ENCODE assay signal across 24 cellular contexts in genomic region chr1:241838831-241839365, GRCh38. TPM values are rescaled to one million over a fixed set of nuclear protein-coding genes. Genes with fewer than 3 reads are reported as not detected.
DNase-seq lines count a peak whose midpoint lies in the region; ATAC-seq and TF ChIP-seq lines count a peak whose summit lies in the region.
"Had no signal": no experiment of that assay in that cellular context is flagged by ENCODE, and none has a peak within 500 bp of the region (broad histone marks: within the 10 kb centered on the region; RNA-seq: fewer than 3 reads in every experiment).

No MANE protein-coding gene starts in this region.

- CTCF ChIA-PET in PC-3 (lab: Charles Lee): interaction anchor here (0.6 kb wide), 1 partner anchor 311 kb away, joined by 4 read pairs; no protein-coding TSS in a partner anchor
- CTCF ChIA-PET in activated CD4-positive, alpha-beta memory T cell treated with anti-CD3 and anti-CD28 coated beads, Interleukin-2, amount 10 ng/mL, durations not matched to agents 7 days and 5 days (lab: Charles Lee): interaction anchor here (0.8 to 1.8 kb wide), 2 partner anchors 198 to 228 kb away, joined by 3 to 6 read pairs; partner anchors contain the start of genes CHML and OPN3

- H2AFZ ChIP-seq in PC-3 (ENCODE audit: low read length) (peak overlapping the region; percentile 56; the same call in 1 of the 2 replicates), trophoblast cell (ENCODE audit: insufficient read depth, low read length, poor library complexity) (no peak overlapping the region)

- peak overlapping the region; percentile 51 for H2BK12ac ChIP-seq in trophoblast cell (ENCODE audit: low read length)

- DNase-seq in PC-3: peak; percentile 65
- peak; percentile 37 to 64 for DNase-seq in trophoblast cell
- DNase-seq in activated CD4-positive, alpha-beta memory T cell treated with anti-CD3 and anti-CD28 coated beads, Interleukin-2, amount 10 ng/mL, durations not matched to agents 7 days and 5 days: no peak
- no peak for DNase-seq in SW 1271 (lab: John Stamatoyannopoulos, UW)
- no peak for DNase-seq in SHP77 treated with DMSO at 0.1 percent for 48 hours (lab: John Stamatoyannopoulos, UW)
- no peak for DNase-seq in anterior cingulate cortex (lab: John Stamatoyannopoulos, UW)
- DNase-seq: activated CD8-positive, alpha-beta T cell treated with anti-CD3 and anti-CD28 coated beads, Interleukin-2, amount 10 ng/mL, durations not matched to agents 7 days and 5 days; Caco-2; gastrocnemius medialis; mesendoderm; natural killer cell; NCI-H1048; NCI-H2029; NK-92 treated with Interleukin-12 subunit alpha and Interleukin-12 subunit beta, amount 100 ng/mL, for 24 hours; posterior cingulate gyrus; stimulated activated CD4-positive, alpha-beta T cell treated with anti-CD3 and anti-CD28 coated beads, Interleukin-4, amount 100 ng/mL, for 1 hour; uterus; WERI-Rb-1 had no signal

- WGBS in trophoblast cell (ENCODE audit: extremely low coverage, insufficient coverage, insufficient read length): no CpG with 5 or more reads among the region's 6 CpGs

- H3K4me3 Mint-ChIP-seq in activated CD4-positive, alpha-beta memory T cell treated with anti-CD3 and anti-CD28 coated beads, Interleukin-2, amount 10 ng/mL, durations not matched to agents 7 days and 5 days: no peak overlapping the region
- H3K4me3 Mint-ChIP-seq: activated CD8-positive, alpha-beta T cell treated with anti-CD3 and anti-CD28 coated beads, Interleukin-2, amount 10 ng/mL, durations not matched to agents 7 days and 5 days; activated naive CD8-positive, alpha-beta T cell; dendritic cell treated with granulocyte-macrophage colony-stimulating factor and Interleukin-4, amounts not matched to agents 40 ng/mL and 50 ng/mL, for 4 days; natural killer cell had no signal

- no peak overlapping the region for H3K4me3 ChIP-seq in PC-3 (ENCODE audit: low read length)
- no peak overlapping the region for H3K4me3 ChIP-seq in trophoblast cell (ENCODE audit: low read depth, low read length)
- H3K4me3 ChIP-seq: gastrocnemius medialis, uterus had no signal

- no peak overlapping the region for H3K9ac ChIP-seq in PC-3 (ENCODE audit: low read length)
- no peak overlapping the region for H3K9ac ChIP-seq in trophoblast cell (ENCODE audit: low read length)

- no peak overlapping the region for H2AK5ac ChIP-seq in trophoblast cell (ENCODE audit: low read length)

- H3K36me3 Mint-ChIP-seq in activated CD4-positive, alpha-beta memory T cell treated with anti-CD3 and anti-CD28 coated beads, Interleukin-2, amount 10 ng/mL, durations not matched to agents 7 days and 5 days (ENCODE audit: low read depth): no peaks in the 10 kb centered on the region
- H3K36me3 Mint-ChIP-seq: activated naive CD8-positive, alpha-beta T cell; natural killer cell had no signal

- POLR2A ChIA-PET in PC-3 (lab: Charles Lee; ENCODE audit: unreplicated experiment): interaction anchor here (0.6 kb wide), 2 partner anchors 11 to 244 kb away, joined by 3 to 4 read pairs; no protein-coding TSS in a partner anchor
- POLR2A ChIA-PET in activated CD4-positive, alpha-beta memory T cell treated with anti-CD3 and anti-CD28 coated beads, Interleukin-2, amount 10 ng/mL, durations not matched to agents 7 days and 5 days (lab: Charles Lee): interaction anchor here (1.5 kb wide), 1 partner anchor 9 kb away, joined by 7 read pairs; the partner anchor contains the start of gene EXO1

- peaks cover 9% of the 10 kb centered on the region for H3K79me1 ChIP-seq in trophoblast cell (ENCODE audit: low read length)

- H4K91ac ChIP-seq in trophoblast cell (ENCODE audit: low read depth, low read length): peak overlapping the region; percentile 32

- H3K4me1 Mint-ChIP-seq in activated CD4-positive, alpha-beta memory T cell treated with anti-CD3 and anti-CD28 coated beads, Interleukin-2, amount 10 ng/mL, durations not matched to agents 7 days and 5 days: peaks cover 4% of the 10 kb centered on the region
- H3K4me1 Mint-ChIP-seq: natural killer cell had no signal

- TF ChIP-seq CTCF in PC-3 (conservative IDR thresholded peaks at IDR 0.05; ENCODE audit: low read depth, low read length): no peak

- H3K23ac ChIP-seq in trophoblast cell (ENCODE audit: low read length): no peak overlapping the region

- no peak overlapping the region for H4K12ac ChIP-seq in trophoblast cell (ENCODE audit: low read depth, low read length)

- no peak overlapping the region for H3K27ac Mint-ChIP-seq in activated CD4-positive, alpha-beta memory T cell treated with anti-CD3 and anti-CD28 coated beads, Interleukin-2, amount 10 ng/mL, durations not matched to agents 7 days and 5 days
- H3K27ac Mint-ChIP-seq: activated CD8-positive, alpha-beta T cell treated with anti-CD3 and anti-CD28 coated beads, Interleukin-2, amount 10 ng/mL, durations not matched to agents 7 days and 5 days; activated naive CD8-positive, alpha-beta T cell; dendritic cell treated with granulocyte-macrophage colony-stimulating factor and Interleukin-4, amounts not matched to agents 40 ng/mL and 50 ng/mL, for 4 days; natural killer cell had no signal

- H3K4me1 ChIP-seq in PC-3 (ENCODE audit: insufficient read depth, low read length) (peaks cover 28% of the 10 kb centered on the region), trophoblast cell (ENCODE audit: control insufficient read depth in 1 of 2, insufficient read depth in 2 of 2, low read length in 2 of 2) (peaks cover 5 to 7% of the 10 kb centered on the region in 2 experiments)
- H3K4me1 ChIP-seq: Caco-2, gastrocnemius medialis, uterus had no signal

- H3K9me2 ChIP-seq in PC-3 (replicated peaks; ENCODE audit: low read length): no peaks in the 10 kb centered on the region

- H3K4me2 ChIP-seq in PC-3 (ENCODE audit: low read length) (0 out of 2 replicates have a peak overlapping the region, but pooled peaks have one; percentile 10), trophoblast cell (ENCODE audit: low read length) (no peak overlapping the region)

- H3K14ac ChIP-seq in trophoblast cell (ENCODE audit: low read length): peak overlapping the region; percentile 53

- H4K20me1 ChIP-seq in PC-3 (ENCODE audit: low read length): no peaks in the 10 kb centered on the region

- H3K4ac ChIP-seq in trophoblast cell (ENCODE audit: low read depth, low read length): no peak overlapping the region

- peak overlapping the region; percentile 60 for H2BK120ac ChIP-seq in trophoblast cell (ENCODE audit: insufficient read depth, low read length, poor library complexity)

- no peak overlapping the region for H3K18ac ChIP-seq in trophoblast cell (ENCODE audit: low read length)

- H3K79me2 ChIP-seq in PC-3 (ENCODE audit: low read length) (no peaks in the 10 kb centered on the region), trophoblast cell (ENCODE audit: control insufficient read depth, insufficient read depth, low read length, poor library complexity) (no peaks in the 10 kb centered on the region)

- H3K27ac ChIP-seq in PC-3 (ENCODE audit: low read length) (0 out of 2 replicates have a peak overlapping the region, but pooled peaks have one; percentile 3), trophoblast cell (ENCODE audit: low read depth, low read length) (no peak overlapping the region)
- H3K27ac ChIP-seq: gastrocnemius medialis, RWPE1, uterus, WERI-Rb-1 had no signal

- peaks cover 9% of the 10 kb centered on the region for H3K27me3 Mint-ChIP-seq in activated CD4-positive, alpha-beta memory T cell treated with anti-CD3 and anti-CD28 coated beads, Interleukin-2, amount 10 ng/mL, durations not matched to agents 7 days and 5 days
- H3K27me3 Mint-ChIP-seq: activated naive CD8-positive, alpha-beta T cell; dendritic cell treated with granulocyte-macrophage colony-stimulating factor and Interleukin-4, amounts not matched to agents 40 ng/mL and 50 ng/mL, for 4 days had no signal

- H3K9me3 ChIP-seq in PC-3 (ENCODE audit: low read length) (no peaks in the 10 kb centered on the region), trophoblast cell (ENCODE audit: insufficient read depth, low read depth, low read length) (no peaks in the 10 kb centered on the region)
- H3K9me3 ChIP-seq: Caco-2, gastrocnemius medialis, uterus had no signal

- BruUV-seq in PC-3 (replicated peaks; lab: Mats Ljungman, UMichigan): no TSS peak

- peak overlapping the region; percentile 53 for H2BK5ac ChIP-seq in trophoblast cell (ENCODE audit: low read depth, low read length, poor library complexity)

- H3K27me3 ChIP-seq in PC-3 (ENCODE audit: low read length) (no peaks in the 10 kb centered on the region), trophoblast cell (ENCODE audit: insufficient read depth, low read length) (no peaks in the 10 kb centered on the region)
- H3K27me3 ChIP-seq: gastrocnemius medialis, uterus had no signal

- no peaks in the 10 kb centered on the region for H3F3A ChIP-seq in PC-3 (ENCODE audit: low read length, unreplicated experiment)

- H3K9me3 Mint-ChIP-seq in activated CD4-positive, alpha-beta memory T cell treated with anti-CD3 and anti-CD28 coated beads, Interleukin-2, amount 10 ng/mL, durations not matched to agents 7 days and 5 days: no peaks in the 10 kb centered on the region
- H3K9me3 Mint-ChIP-seq: dendritic cell treated with granulocyte-macrophage colony-stimulating factor and Interleukin-4, amounts not matched to agents 40 ng/mL and 50 ng/mL, for 4 days; natural killer cell had no signal

- ATAC-seq in GM18861 (IDR thresholded peaks at IDR 0.05; ENCODE audit: unreplicated experiment) (peak; percentile 52), HG02610 (IDR thresholded peaks at IDR 0.05; ENCODE audit: unreplicated experiment) (peak; percentile 1), PC-3 (peak; percentile 42)
- ATAC-seq: activated CD8-positive, alpha-beta T cell treated with anti-CD3 and anti-CD28 coated beads, Interleukin-2, amount 10 ng/mL, durations not matched to agents 7 days and 5 days; gastrocnemius medialis; HCT116; natural killer cell had no signal

- peak overlapping the region; percentile 36 for H4K8ac ChIP-seq in trophoblast cell (ENCODE audit: low read depth, low read length)

- H3K36me3 ChIP-seq in PC-3 (ENCODE audit: low read depth, low read length) (no peaks in the 10 kb centered on the region), trophoblast cell (ENCODE audit: control insufficient read depth in 1 of 2, insufficient read depth in 2 of 2, low read length in 2 of 2) (no peaks in the 10 kb centered on the region)
- H3K36me3 ChIP-seq: gastrocnemius medialis, uterus, WERI-Rb-1 had no signal

- intact Hi-C loops in PC-3 (cut with micrococcal nuclease): loop anchor here (5.0 kb wide), 1 partner anchor 122 kb away; no protein-coding TSS in a partner anchor

RNA-seq across cellular contexts. Expression of gene EXO1, which starts 9.1 kb away (rescaled TPM):
- 41.3 and 53.6 TPM in 2 replicates for total RNA-seq in PC-3 (2014; rRNA removed)
- 38.1 and 40.0 TPM in 2 replicates for polyA plus RNA-seq in trophoblast cell (2013)
- 10 to 100 TPM; 30.1 to 31.9 TPM for total RNA-seq in activated CD4-positive, alpha-beta memory T cell treated with anti-CD3 and anti-CD28 coated beads, Interleukin-2, amount 10 ng/mL, durations not matched to agents 7 days and 5 days

Comparison
In these comparisons a context has a peak if more than half of its experiments do, and no peak if none do; other contexts are left out.
1. ATAC-seq: peak in every context shown above with its lines; median percentile 52 in GM18861; 42 in PC-3; 1 in HG02610.
2. DNase-seq: peak in PC-3 (single experiment) and trophoblast cell (2 of 2); none in activated CD4-positive, alpha-beta memory T cell treated with anti-CD3 and anti-CD28 coated beads, Interleukin-2, amount 10 ng/mL, durations not matched to agents 7 days and 5 days (single experiment), SW 1271 (0 of 2), SHP77 treated with DMSO at 0.1 percent for 48 hours (single experiment) and anterior cingulate cortex (0 of 58).